8 cellular contexts compared by ENCODE assay signal in genomic region chr2:170525566-170525900, GRCh38.
DNase-seq lines count a peak whose midpoint lies in the region; ATAC-seq, FAIRE-seq and TF ChIP-seq lines count a peak whose summit lies in the region.

No MANE protein-coding gene starts in this region.

- no peak overlapping the region for H3K4me3 ChIP-seq in SK-N-SH (ENCODE audit: low read depth in 2 of 2, low read length in 1 of 2)
- H3K4me3 ChIP-seq in psoas muscle, result no peak overlapping the region

- no peak for TF ChIP-seq CTCF in SK-N-SH (IDR thresholded peaks at IDR 0.05)
- TF ChIP-seq CTCF in psoas muscle (IDR thresholded peaks at IDR 0.05), result no peak
- TF ChIP-seq CTCF in progenitor cell of endocrine pancreas (IDR thresholded peaks at IDR 0.05; ENCODE audit: unreplicated experiment), result no peak
- no peak for TF ChIP-seq CTCF in D721Med (IDR thresholded peaks at IDR 0.05; ENCODE audit: insufficient read depth, missing control alignments)

- no peaks in the 10 kb centered on the region for H4K20me1 ChIP-seq in SK-N-SH (ENCODE audit: insufficient read depth)

- FAIRE-seq in D721Med (lab: Jason Lieb, UNC), result no peak

- H3K4me1 ChIP-seq in SK-N-SH (ENCODE audit: control insufficient read depth in 1 of 2, insufficient read depth in 2 of 2, low read depth in 1 of 2, low read length in 1 of 2) (peaks cover 5 to 6% of the 10 kb centered on the region in 2 experiments; a peak in 3 of 4 replicates), psoas muscle (no peaks in the 10 kb centered on the region)

- WGBS in SK-N-SH (ENCODE audit: low lambda C conversion rate), result 6% methylated on average over 5 of the region's 5 CpGs
- 18 to 41% (median 24%) methylated on average over 5 of the region's 5 CpGs for WGBS in psoas muscle, 3 donors

- H3K36me3 Mint-ChIP-seq in progenitor cell of endocrine pancreas (ENCODE audit: insufficient read depth), result no peaks in the 10 kb centered on the region

- no peak overlapping the region for H2AFZ ChIP-seq in SK-N-SH (ENCODE audit: low read depth)

- H3K4me1 Mint-ChIP-seq in progenitor cell of endocrine pancreas (ENCODE audit: low read depth), result peaks cover 10% of the 10 kb centered on the region

- POLR2A ChIA-PET in SK-N-SH (lab: Yijun Ruan, JAX), result no interaction called here

- peaks cover 3% of the 10 kb centered on the region for H3K27me3 Mint-ChIP-seq in progenitor cell of endocrine pancreas

- H3K79me2 ChIP-seq in SK-N-SH (ENCODE audit: insufficient read depth), result no peaks in the 10 kb centered on the region

- CTCF ChIA-PET in SK-N-SH (lab: Yijun Ruan, JAX), result no interaction called here

- H3K9me2 ChIP-seq in SK-N-SH, result no peaks in the 10 kb centered on the region

- no peak overlapping the region for H3K4me3 Mint-ChIP-seq in progenitor cell of endocrine pancreas (ENCODE audit: low read depth)

- H3K27me3 ChIP-seq in SK-N-SH (ENCODE audit: insufficient read depth), result no peaks in the 10 kb centered on the region
- H3K27me3 ChIP-seq in psoas muscle (ENCODE audit: insufficient read depth in 3 of 3, low read length in 2 of 3), result no peaks in the 10 kb centered on the region

- H3K27ac Mint-ChIP-seq in progenitor cell of endocrine pancreas, result no peak overlapping the region

- TF ChIP-seq EP300 in SK-N-SH (IDR thresholded peaks at IDR 0.05; ENCODE audit: borderline replicate concordance in 1 of 2, low read depth in 1 of 2, low read length in 1 of 2), result peak in 1 of 2 experiments; percentile 73; a peak in 1 of 4 replicates

- TF ChIP-seq RAD21 in SK-N-SH (IDR thresholded peaks at IDR 0.05; ENCODE audit: low read length), result no peak

- H3K9me3 Mint-ChIP-seq in progenitor cell of endocrine pancreas (ENCODE audit: low read depth), result no peaks in the 10 kb centered on the region

- ATAC-seq in psoas muscle, result peak; percentile 65 to 87 (median 81)
- ATAC-seq in HG03457 (IDR thresholded peaks at IDR 0.05; ENCODE audit: unreplicated experiment), result no peak
- no peak for ATAC-seq in GM21529 (IDR thresholded peaks at IDR 0.05; ENCODE audit: unreplicated experiment)

- H3K36me3 ChIP-seq in SK-N-SH (replicated peaks in 1 of 2; ENCODE audit: control insufficient read depth in 1 of 2, insufficient read depth in 2 of 2, low read length in 1 of 2) (no peaks in the 10 kb centered on the region), psoas muscle (ENCODE audit: insufficient read depth in 1 of 2, low read depth in 1 of 2) (no peaks in the 10 kb centered on the region)

- H3K9ac ChIP-seq in SK-N-SH, result no peak overlapping the region

- H3K4me2 ChIP-seq in SK-N-SH, result peak overlapping the region; percentile 58

- H3K27ac ChIP-seq in SK-N-SH (ENCODE audit: low read depth in 2 of 2, low read length in 1 of 2), result peak overlapping the region in 1 of 2 experiments; percentile 75; a peak in 2 of 4 replicates
- no peak overlapping the region for H3K27ac ChIP-seq in psoas muscle

- intact Hi-C loops in psoas muscle (cut with DNase I), result no loop called here

- DNase-seq in EL, result peak; percentile 97
- DNase-seq in SK-N-SH, result no peak
- peak; percentile 11 for DNase-seq in foreskin melanocyte
- DNase-seq in psoas muscle, result peak; percentile 79 to 87
- DNase-seq in progenitor cell of endocrine pancreas (ENCODE audit: low spot score, unreplicated experiment), result no peak
- no peak for DNase-seq in D721Med (ENCODE audit: insufficient read length, low spot score)

- no peaks in the 10 kb centered on the region for H3F3A ChIP-seq in SK-N-SH (replicated peaks; ENCODE audit: insufficient read depth)

- H3K9me3 ChIP-seq in SK-N-SH (no peaks in the 10 kb centered on the region), psoas muscle (no peaks in the 10 kb centered on the region)

TF ChIP-seq in SK-N-SH, 30 proteins besides CTCF, POLR2A, EP300 and RAD21 (continues in another document):
- TF ChIP-seq ZBTB33 (IDR thresholded peaks at IDR 0.05; ENCODE audit: borderline replicate concordance, low read depth) (no peak), GATA2 (CRISPR knock-in tag; IDR thresholded peaks at IDR 0.05) (no peak), MXI1 (IDR thresholded peaks at IDR 0.05; ENCODE audit: low read depth, low read length) (no peak), IRF3 (IDR thresholded peaks at IDR 0.05; ENCODE audit: low read depth, low read length) (no peak), POLR2AphosphoS5 (IDR thresholded peaks at IDR 0.05; ENCODE audit: low read depth, low read length) (no peak), RFX5 (IDR thresholded peaks at IDR 0.05; ENCODE audit: low read length) (no peak), EZH2phosphoT487 (IDR thresholded peaks at IDR 0.05; ENCODE audit: borderline replicate concordance, low read depth) (no peak), TEAD4 (IDR thresholded peaks at IDR 0.05; ENCODE audit: borderline replicate concordance, insufficient read depth) (peak; percentile 78), NFIC (IDR thresholded peaks at IDR 0.05; ENCODE audit: borderline replicate concordance) (peak; percentile 96), SIN3A (IDR thresholded peaks at IDR 0.05; ENCODE audit: borderline replicate concordance, low read depth, low read length) (no peak), GABPA (IDR thresholded peaks at IDR 0.05; ENCODE audit: low read depth) (no peak), RXRA (IDR thresholded peaks at IDR 0.05; ENCODE audit: borderline replicate concordance, low read depth) (peak; percentile 45; the same call in 1 of the 2 replicates), REST (IDR thresholded peaks at IDR 0.05; ENCODE audit: low read depth, low read length) (no peak), JUND (IDR thresholded peaks at IDR 0.05) (peak; percentile 93), YY1 (IDR thresholded peaks at IDR 0.05; ENCODE audit: low read depth) (no peak), FOSL2 (IDR thresholded peaks at IDR 0.05; ENCODE audit: borderline replicate concordance, low read depth) (peak; percentile 91), TAF1 (IDR thresholded peaks at IDR 0.05; ENCODE audit: borderline replicate concordance, low read depth, low read length) (no peak), USF1 (IDR thresholded peaks at IDR 0.05; ENCODE audit: borderline replicate concordance, low read depth) (no peak), MAX (IDR thresholded peaks at IDR 0.05; ENCODE audit: low read depth) (0 out of 2 replicates have a peak, but pooled peaks have one; percentile 25)

Comparison
In these comparisons a context has a peak if more than half of its experiments do, and no peak if none do; other contexts are left out.
1. DNase-seq: peak in EL (single experiment), foreskin melanocyte (single experiment) and psoas muscle (2 of 2); none in SK-N-SH (single experiment), progenitor cell of endocrine pancreas (single experiment) and D721Med (single experiment).
2. ATAC-seq: peak in psoas muscle (4 of 4); none in HG03457 (single experiment) and GM21529 (single experiment).